ENCODE assay signal across 8 cellular contexts in genomic region chr11:69642913-69643632, GRCh38. TPM values are rescaled to one million over a fixed set of nuclear protein-coding genes. Genes with fewer than 3 reads are reported as not detected.
DNase-seq lines count a peak whose midpoint lies in the region; ATAC-seq and TF ChIP-seq lines count a peak whose summit lies in the region.

No MANE protein-coding gene starts in this region.

- intact Hi-C loops in Right ventricle myocardium inferior (cut with DNase I): loop anchor here (1.0 to 5.0 kb wide), 3 partner anchors 350 to 542 kb away; no protein-coding TSS in a partner anchor
- intact Hi-C loops in ovary (cut with DNase I): loop anchor here (1.0 to 10.0 kb wide), 3 partner anchors 538 to 543 kb away; no protein-coding TSS in a partner anchor

- ATAC-seq in GM18498 (IDR thresholded peaks at IDR 0.05; ENCODE audit: unreplicated experiment) (peak; percentile 61), SK-N-SH treated with all-trans-retinoic acid at 6 μM for 48 hours (peak; percentile 56), Right ventricle myocardium inferior (peak; percentile 74), thoracic aorta (ENCODE audit: insufficient number of reproducible peaks, low FRiP score, low read depth) (peak; percentile 55)

- H3K27me3 ChIP-seq in ovary (peaks cover 5% of the 10 kb centered on the region), thoracic aorta (replicated peaks; ENCODE audit: insufficient read depth) (no peaks in the 10 kb centered on the region)

- H3K36me3 ChIP-seq in ovary (no peaks in the 10 kb centered on the region), thoracic aorta (peaks cover 16% of the 10 kb centered on the region)

- DNase-seq in A172 (ENCODE audit: low spot score) (peak; percentile 44), Right ventricle myocardium inferior (ENCODE audit: missing footprints) (peak; percentile 92), ovary (peak; percentile 57 to 86 (median 76)), thoracic aorta (ENCODE audit: low spot score) (no peak)
- peak; percentile 60 for DNase-seq in Jurkat, Clone E6-1 (ENCODE audit: low read depth, low spot score)
- DNase-seq in activated naive CD4-positive, alpha-beta T cell treated with anti-CD3 and anti-CD28 coated beads, Interleukin-2, amount 50 U/mL, for 16 hours: peak; percentile 85

- 0 to 1% (median 0%) methylated on average over 60 to 81 of the region's 81 CpGs for WGBS in ovary, 3 donors

- TF ChIP-seq POLR2A in ovary (IDR thresholded peaks at IDR 0.05): no peak

- H3K4me3 ChIP-seq in Jurkat, Clone E6-1 (ENCODE audit: low read length): peak overlapping the region; percentile 44
- H3K4me3 ChIP-seq in ovary (peak overlapping the region; percentile 57), thoracic aorta (peak overlapping the region; percentile 97)

- H3K4me1 ChIP-seq in ovary (ENCODE audit: insufficient read depth) (peaks cover 5% of the 10 kb centered on the region), thoracic aorta (ENCODE audit: control insufficient read depth in 1 of 2, low read depth in 2 of 2) (peaks cover 24 to 41% of the 10 kb centered on the region in 2 donors)

- TF ChIP-seq EP300 in ovary (IDR thresholded peaks at IDR 0.05): no peak

- no peaks in the 10 kb centered on the region for H3K9me3 ChIP-seq in ovary
- H3K9me3 ChIP-seq in thoracic aorta: no peaks in the 10 kb centered on the region

- peak; percentile 80 to 86 (median 81) for TF ChIP-seq CTCF in ovary (IDR thresholded peaks at IDR 0.05)
- peak; percentile 89 for TF ChIP-seq CTCF in thoracic aorta (IDR thresholded peaks at IDR 0.05)

- H3K27ac ChIP-seq in ovary (no peak overlapping the region), thoracic aorta (peak overlapping the region; percentile 88 to 90)

TF ChIP-seq in SK-N-SH treated with all-trans-retinoic acid at 6 μM for 48 hours, 23 proteins besides CTCF, POLR2A, EP300 and RAD21:
- no peak for TF ChIP-seq TOX (CRISPR knock-in tag; IDR thresholded peaks at IDR 0.05; ENCODE audit: borderline replicate concordance)
- TF ChIP-seq ZC3H10 (CRISPR knock-in tag; IDR thresholded peaks at IDR 0.05): no peak
- no peak for TF ChIP-seq PPARA (CRISPR knock-in tag; IDR thresholded peaks at IDR 0.05; ENCODE audit: borderline replicate concordance)
- TF ChIP-seq ESRRG (CRISPR knock-in tag; IDR thresholded peaks at IDR 0.05): no peak
- no peak for TF ChIP-seq BACH2 (CRISPR knock-in tag; IDR thresholded peaks at IDR 0.05; ENCODE audit: borderline replicate concordance)
- TF ChIP-seq, protein P1, sequence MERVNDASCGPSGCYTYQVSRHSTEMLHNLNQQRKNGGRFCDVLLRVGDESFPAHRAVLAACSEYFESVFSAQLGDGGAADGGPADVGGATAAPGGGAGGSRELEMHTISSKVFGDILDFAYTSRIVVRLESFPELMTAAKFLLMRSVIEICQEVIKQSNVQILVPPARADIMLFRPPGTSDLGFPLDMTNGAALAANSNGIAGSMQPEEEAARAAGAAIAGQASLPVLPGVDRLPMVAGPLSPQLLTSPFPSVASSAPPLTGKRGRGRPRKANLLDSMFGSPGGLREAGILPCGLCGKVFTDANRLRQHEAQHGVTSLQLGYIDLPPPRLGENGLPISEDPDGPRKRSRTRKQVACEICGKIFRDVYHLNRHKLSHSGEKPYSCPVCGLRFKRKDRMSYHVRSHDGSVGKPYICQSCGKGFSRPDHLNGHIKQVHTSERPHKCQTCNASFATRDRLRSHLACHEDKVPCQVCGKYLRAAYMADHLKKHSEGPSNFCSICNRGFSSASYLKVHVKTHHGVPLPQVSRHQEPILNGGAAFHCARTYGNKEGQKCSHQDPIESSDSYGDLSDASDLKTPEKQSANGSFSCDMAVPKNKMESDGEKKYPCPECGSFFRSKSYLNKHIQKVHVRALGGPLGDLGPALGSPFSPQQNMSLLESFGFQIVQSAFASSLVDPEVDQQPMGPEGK (CRISPR knock-in tag; IDR thresholded peaks at IDR 0.05; ENCODE audit: borderline replicate concordance): no peak
- no peak for TF ChIP-seq ZFP3 (CRISPR knock-in tag; IDR thresholded peaks at IDR 0.05)

RNA-seq across cellular contexts. Expression of gene CCND1, which starts 2.1 kb away (rescaled TPM):
- 422 and 522 TPM in 2 replicates for total RNA-seq in A172 (2014; rRNA removed; shearing (Covaris generic))
- polyA plus RNA-seq in Jurkat, Clone E6-1 (2012; ENCODE audit: insufficient read depth, insufficient read length): 0.80 TPM
- total RNA-seq in Right ventricle myocardium inferior (145 TPM), ovary (10 to 100 TPM in 5 of 7 donors, 1 to 10 TPM in 2; 6.0 to 58.9 (median 19.2) TPM), thoracic aorta (100 to 1,000 TPM; 109 to 142 TPM)
- polyA plus RNA-seq in ovary: 10 to 100 TPM in 1 of 2 donors, 1 to 10 TPM in 1; 3.4 to 19.3 TPM

RNA-seq across cellular contexts. Expression of gene LTO1, which starts 32.1 kb away (rescaled TPM):
- 16.0 and 25.6 TPM in 2 replicates for total RNA-seq in A172 (2014; rRNA removed; shearing (Covaris generic))
- 19.2 TPM for polyA plus RNA-seq in Jurkat, Clone E6-1 (2012; ENCODE audit: insufficient read depth, insufficient read length)
- 9.2 TPM for total RNA-seq in Right ventricle myocardium inferior
- 10 to 100 TPM; 13.4 to 29.9 (median 22.7) TPM for total RNA-seq in ovary
- 10 to 100 TPM; 15.5 to 15.9 TPM for polyA plus RNA-seq in ovary
- total RNA-seq in thoracic aorta: 10 to 100 TPM; 23.6 to 43.5 TPM

Comparison
In these comparisons a context has a peak if more than half of its experiments do, and no peak if none do; other contexts are left out.
1. H3K4me3 ChIP-seq: peak in every context shown above with its lines; median percentile 97 in thoracic aorta; 57 in ovary; 44 in Jurkat, Clone E6-1.
2. H3K27ac ChIP-seq: peak in thoracic aorta (2 of 2); none in ovary (0 of 2).
3. Peak in every context shown above with its lines, with median percentiles within 50 percentile points of each other: ATAC-seq.